ENCODE assay signal across 8 cellular contexts in genomic region chr11:57637626-57638004, GRCh38. TPM values are rescaled to one million over a fixed set of nuclear protein-coding genes. Genes with fewer than 3 reads are reported as not detected.
DNase-seq lines count a peak whose midpoint lies in the region; ATAC-seq and TF ChIP-seq lines count a peak whose summit lies in the region.

No MANE protein-coding gene starts in this region.

- peak overlapping the region; percentile 71 to 86 (median 80) for H3K27ac ChIP-seq in transverse colon
- no peak overlapping the region for H3K27ac ChIP-seq in WERI-Rb-1

- no peaks in the 10 kb centered on the region for H3K36me3 ChIP-seq in transverse colon
- no peaks in the 10 kb centered on the region for H3K36me3 ChIP-seq in WERI-Rb-1

- no peak for TF ChIP-seq EP300 in transverse colon (IDR thresholded peaks at IDR 0.05; ENCODE audit: low read depth)

- peaks cover 0 to 35% (median 21%) of the 10 kb centered on the region in 4 donors for H3K4me1 ChIP-seq in transverse colon

- H3K27me3 ChIP-seq in transverse colon (peaks cover 46% of the 10 kb centered on the region), WERI-Rb-1 (ENCODE audit: insufficient read depth, low read depth, severe bottlenecking) (peaks cover 46% of the 10 kb centered on the region)

- in situ Hi-C loops in transverse colon (cut with MboI; ENCODE audit: low pct_ligation_motif_present in 1 of 4, low pct_unique_long_range_greater_than_20kb in 1 of 4, low sequenced_read_pairs in 3 of 4), result loop anchor here in 3 of 4 donors (10.0 to 25.0 kb wide), 3 partner anchors 63 to 300 kb away; partner anchors contain the start of genes P2RX3 (in 2 of the 3), RTN4RL2 (in 2 of the 3) and SSRP1 (in 2 of the 3)

- H3K27ac Mint-ChIP-seq in activated CD4-positive, alpha-beta T cell treated with anti-CD3 and anti-CD28 coated beads for 36 hours, result no peak overlapping the region

- ATAC-seq in activated CD4-positive, alpha-beta T cell treated with anti-CD3 and anti-CD28 coated beads for 36 hours, result no peak
- ATAC-seq in GM18858 (IDR thresholded peaks at IDR 0.05; ENCODE audit: unreplicated experiment) (no peak), HG03571 (IDR thresholded peaks at IDR 0.05; ENCODE audit: unreplicated experiment) (no peak)

- no peak for TF ChIP-seq POLR2A in lower leg skin (IDR thresholded peaks at IDR 0.05)
- no peak for TF ChIP-seq POLR2A in transverse colon (IDR thresholded peaks at IDR 0.05)

- intact Hi-C loops in activated CD4-positive, alpha-beta T cell treated with anti-CD3 and anti-CD28 coated beads for 36 hours (cut with DNase I, micrococcal nuclease), result no loop called here
- intact Hi-C loops in lower leg skin (cut with DNase I; ENCODE audit: low total_unique reads) (no loop called here), transverse colon (cut with DNase I; ENCODE audit: low total_unique reads) (no loop called here)

- DNase-seq in activated CD4-positive, alpha-beta T cell treated with anti-CD3 and anti-CD28 coated beads for 36 hours, result no peak
- no peak for DNase-seq in activated CD4-positive, alpha-beta T cell treated with anti-CD3 and anti-CD28 coated beads for 4 hours
- DNase-seq in cardiac fibroblast (ENCODE audit: low read depth in 2 of 2) (no peak), lower leg skin (ENCODE audit: low spot score in 2 of 2) (no peak), transverse colon (no peak), WERI-Rb-1 (no peak)

- POLR2A ChIA-PET in activated CD4-positive, alpha-beta T cell treated with anti-CD3 and anti-CD28 coated beads for 36 hours (lab: Charles Lee), result no interaction called here

- no peaks in the 10 kb centered on the region for H3K9me3 Mint-ChIP-seq in activated CD4-positive, alpha-beta T cell treated with anti-CD3 and anti-CD28 coated beads for 36 hours (ENCODE audit: low read depth)

- 6 to 14% methylated on average over 15 to 18 of the region's 18 CpGs for WGBS in lower leg skin, 2 donors
- WGBS in transverse colon (ENCODE audit: low coverage in 1 of 2), 2 donors, result 55% methylated on average over 18 of the region's 18 CpGs; no CpG with 5 or more reads in 1 of the 2 donors

- H3K27me3 Mint-ChIP-seq in activated CD4-positive, alpha-beta T cell treated with anti-CD3 and anti-CD28 coated beads for 36 hours, result peaks cover 11% of the 10 kb centered on the region

- CTCF ChIA-PET in activated CD4-positive, alpha-beta T cell treated with anti-CD3 and anti-CD28 coated beads for 36 hours (lab: Charles Lee), result interaction anchor here (0.9 to 1.6 kb wide), 3 partner anchors 23 to 69 kb away, joined by 3 to 5 read pairs (median 3); no protein-coding TSS in a partner anchor

- no peaks in the 10 kb centered on the region for H3K9me3 ChIP-seq in transverse colon
- no peaks in the 10 kb centered on the region for H3K9me3 ChIP-seq in WERI-Rb-1 (ENCODE audit: severe bottlenecking)

- peaks cover 10% of the 10 kb centered on the region for H3K4me1 Mint-ChIP-seq in activated CD4-positive, alpha-beta T cell treated with anti-CD3 and anti-CD28 coated beads for 36 hours

- H3K4me3 ChIP-seq in cardiac fibroblast (replicated peaks in 1 of 2; ENCODE audit: low read depth in 2 of 2, low read length in 2 of 2) (peak overlapping the region; percentile 73 to 93), lower leg skin (ENCODE audit: low read depth, poor library complexity, severe bottlenecking) (peak overlapping the region; percentile 64), transverse colon (peak overlapping the region; percentile 51 to 74 (median 58)), WERI-Rb-1 (ENCODE audit: low read depth, low read length) (no peak overlapping the region)

- H3K36me3 Mint-ChIP-seq in activated CD4-positive, alpha-beta T cell treated with anti-CD3 and anti-CD28 coated beads for 36 hours (ENCODE audit: low read depth), result no peaks in the 10 kb centered on the region

- peak overlapping the region; percentile 82 for H3K4me3 Mint-ChIP-seq in activated CD4-positive, alpha-beta T cell treated with anti-CD3 and anti-CD28 coated beads for 36 hours

- TF ChIP-seq CTCF in cardiac fibroblast (IDR thresholded peaks at IDR 0.05; ENCODE audit: low read depth, low read length) (no peak), lower leg skin (IDR thresholded peaks at IDR 0.05) (no peak), transverse colon (IDR thresholded peaks at IDR 0.05) (no peak), WERI-Rb-1 (IDR thresholded peaks at IDR 0.05; ENCODE audit: low read depth, low read length) (no peak)

RNA-seq across cellular contexts. Expression of gene YPEL4, which starts 12.1 kb away (rescaled TPM):
- total RNA-seq in activated CD4-positive, alpha-beta T cell treated with anti-CD3 and anti-CD28 coated beads for 36 hours, result under 1 TPM; 0.43 to 0.47 TPM
- total RNA-seq in lower leg skin (1 to 10 TPM in 3 of 4 donors, under 1 TPM in 1; 0.91 to 4.3 (median 2.9) TPM), transverse colon (under 1 TPM in 2 of 4 donors, not detected in 2; 0.68 to 0.95 TPM)

RNA-seq across cellular contexts. Expression of gene CLP1, which starts 19.9 kb away (rescaled TPM):
- total RNA-seq in activated CD4-positive, alpha-beta T cell treated with anti-CD3 and anti-CD28 coated beads for 36 hours, result 10 to 100 TPM; 11.9 to 15.9 TPM
- 10 to 100 TPM; 14.0 to 29.2 (median 17.6) TPM for total RNA-seq in lower leg skin
- 10 to 100 TPM in 2 of 4 donors, 1 to 10 TPM in 1, not detected in 1; 10.0 to 24.7 (median 11.6) TPM for total RNA-seq in transverse colon

RNA-seq across cellular contexts. Expression of gene ZDHHC5, which starts 30.3 kb away (rescaled TPM):
- total RNA-seq in activated CD4-positive, alpha-beta T cell treated with anti-CD3 and anti-CD28 coated beads for 36 hours, result 10 to 100 TPM; 46.2 to 60.0 TPM
- total RNA-seq in lower leg skin (10 to 100 TPM; 72.9 to 99.1 (median 84.5) TPM), transverse colon (10 to 100 TPM; 38.4 to 63.2 (median 57.6) TPM)

RNA-seq across cellular contexts. Expression of gene SERPING1, which starts 40.1 kb away (rescaled TPM):
- total RNA-seq in activated CD4-positive, alpha-beta T cell treated with anti-CD3 and anti-CD28 coated beads for 36 hours, result under 1 TPM; 0.51 to 0.87 TPM
- 100 to 1,000 TPM in 2 of 4 donors, 10 to 100 TPM in 2; 89.4 to 236 (median 103) TPM for total RNA-seq in lower leg skin
- total RNA-seq in transverse colon, result 100 to 1,000 TPM in 2 of 4 donors, 10 to 100 TPM in 2; 65.7 to 143 (median 102) TPM
